ENCODE assay signal across 2 cellular contexts in genomic region chr1:46613661-46614603, GRCh38.
TF ChIP-seq lines count a peak whose summit lies in the region.

No MANE protein-coding gene starts in this region.

TF ChIP-seq in liver, 16 proteins besides CTCF, POLR2A, EP300 and RAD21:
- TF ChIP-seq SP1 (IDR thresholded peaks at IDR 0.05), result peak; percentile 29
- peak; percentile 48 for TF ChIP-seq NR2F2 (IDR thresholded peaks at IDR 0.05)
- TF ChIP-seq EGR1 (IDR thresholded peaks at IDR 0.05; ENCODE audit: low read depth in 2 of 2), result no peak
- no peak for TF ChIP-seq RXRA (IDR thresholded peaks at IDR 0.05)

TF ChIP-seq in HepG2, 621 proteins besides CTCF, POLR2A, EP300 and RAD21:
- TF ChIP-seq FOXA3 (CRISPR knock-in tag; IDR thresholded peaks at IDR 0.05) (no peak), XBP1 (CRISPR knock-in tag; IDR thresholded peaks at IDR 0.05) (no peak), ZBTB3 (CRISPR knock-in tag; IDR thresholded peaks at IDR 0.05; ENCODE audit: borderline replicate concordance, low read depth) (no peak), ARID4A (CRISPR knock-in tag; IDR thresholded peaks at IDR 0.05; ENCODE audit: borderline replicate concordance) (no peak), TAF1 (CRISPR knock-in tag; IDR thresholded peaks at IDR 0.05) (no peak), NFKB2 (CRISPR knock-in tag; IDR thresholded peaks at IDR 0.05; ENCODE audit: borderline replicate concordance) (no peak), KDM2A (CRISPR knock-in tag; IDR thresholded peaks at IDR 0.05; ENCODE audit: borderline replicate concordance, low read depth) (no peak), ZNF510 (CRISPR knock-in tag; IDR thresholded peaks at IDR 0.05; ENCODE audit: low read depth) (no peak), GATAD1 (CRISPR knock-in tag; IDR thresholded peaks at IDR 0.05) (no peak), ZNF558 (CRISPR knock-in tag; IDR thresholded peaks at IDR 0.05; ENCODE audit: borderline replicate concordance) (no peak), GABPA (IDR thresholded peaks at IDR 0.05; ENCODE audit: low read depth, low read length) (no peak), GABPA (CRISPR knock-in tag; IDR thresholded peaks at IDR 0.05; ENCODE audit: low read depth) (no peak), SRSF9 (IDR thresholded peaks at IDR 0.05; ENCODE audit: borderline replicate concordance, insufficient read depth, low read depth, low read length, poor library complexity, severe bottlenecking) (no peak), ZNF460 (CRISPR knock-in tag; IDR thresholded peaks at IDR 0.05; ENCODE audit: borderline replicate concordance) (no peak)
- TF ChIP-seq, protein P1, sequence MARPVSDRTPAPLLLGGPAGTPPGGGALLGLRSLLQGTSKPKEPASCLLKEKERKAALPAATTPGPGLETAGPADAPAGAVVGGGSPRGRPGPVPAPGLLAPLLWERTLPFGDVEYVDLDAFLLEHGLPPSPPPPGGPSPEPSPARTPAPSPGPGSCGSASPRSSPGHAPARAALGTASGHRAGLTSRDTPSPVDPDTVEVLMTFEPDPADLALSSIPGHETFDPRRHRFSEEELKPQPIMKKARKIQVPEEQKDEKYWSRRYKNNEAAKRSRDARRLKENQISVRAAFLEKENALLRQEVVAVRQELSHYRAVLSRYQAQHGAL (CRISPR knock-in tag; IDR thresholded peaks at IDR 0.05; ENCODE audit: not compliant biosample characterization), result no peak
- TF ChIP-seq, protein P2, sequence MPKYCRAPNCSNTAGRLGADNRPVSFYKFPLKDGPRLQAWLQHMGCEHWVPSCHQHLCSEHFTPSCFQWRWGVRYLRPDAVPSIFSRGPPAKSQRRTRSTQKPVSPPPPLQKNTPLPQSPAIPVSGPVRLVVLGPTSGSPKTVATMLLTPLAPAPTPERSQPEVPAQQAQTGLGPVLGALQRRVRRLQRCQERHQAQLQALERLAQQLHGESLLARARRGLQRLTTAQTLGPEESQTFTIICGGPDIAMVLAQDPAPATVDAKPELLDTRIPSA (CRISPR knock-in tag; IDR thresholded peaks at IDR 0.05; ENCODE audit: borderline replicate concordance), result no peak
